Comparison of ENCODE assay signal across 17 cellular contexts in genomic region chr17:74612046-74612445, GRCh38. TPM values are rescaled to one million over a fixed set of nuclear protein-coding genes. Genes with fewer than 3 reads are reported as not detected.
A peak's percentile ranks its signal among the peaks of the same experiment; 100 is the strongest.
DNase-seq lines count a peak whose midpoint lies in the region; ATAC-seq and TF ChIP-seq lines count a peak whose summit lies in the region.
"Had no signal": no experiment of that assay in that cellular context is flagged by ENCODE, and none has a peak within 500 bp of the region (broad histone marks: within the 10 kb centered on the region; RNA-seq: fewer than 3 reads in every experiment).

No MANE protein-coding gene starts in this region.

- no peaks in the 10 kb centered on the region for H3K36me3 ChIP-seq in BLaER1
- no peaks in the 10 kb centered on the region for H3K36me3 ChIP-seq in left ventricle myocardium inferior

- H3K27me3 Mint-ChIP-seq in CD14-positive monocyte (ENCODE audit: low read depth in 3 of 3) (peaks cover 4 to 7% (median 6%) of the 10 kb centered on the region in 3 donors), immature natural killer cell (ENCODE audit: low read depth in 3 of 3) (peaks cover 2 to 5% (median 3%) of the 10 kb centered on the region in 3 donors)

- H3K27me3 ChIP-seq in BLaER1 (peaks cover 15% of the 10 kb centered on the region), left ventricle myocardium inferior (ENCODE audit: low read depth) (peaks cover 85% of the 10 kb centered on the region)

- H3K27ac ChIP-seq in BLaER1 (no peak overlapping the region), left ventricle myocardium inferior (replicated peaks) (no peak overlapping the region)

- no peak for DNase-seq in CD14-positive monocyte (ENCODE audit: low spot score)
- no peak for DNase-seq in immature natural killer cell
- DNase-seq in left ventricle myocardium inferior = no peak
- DNase-seq: Caco-2, DMS153, H9, HFFc6 had no signal

- H3K9me3 Mint-ChIP-seq in CD14-positive monocyte (peaks cover 0 to 10% (median 3%) of the 10 kb centered on the region in 7 donors), immature natural killer cell (no peaks in the 10 kb centered on the region)
- H3K9me3 Mint-ChIP-seq: CD8-positive, alpha-beta T cell had no signal

- H3K4me2 ChIP-seq in BLaER1 = peak overlapping the region; percentile 73
- H3K4me2 ChIP-seq: GM23338 had no signal

- no peak for ATAC-seq in GM18909 (IDR thresholded peaks at IDR 0.05; ENCODE audit: poor library complexity, unreplicated experiment)
- no peak for ATAC-seq in HG02759 (IDR thresholded peaks at IDR 0.05; ENCODE audit: unreplicated experiment)
- ATAC-seq: CD8-positive, alpha-beta T cell; GM23338; HCT116 had no signal

- H3K9me3 ChIP-seq in BLaER1 (peaks cover 9% of the 10 kb centered on the region), left ventricle myocardium inferior (replicated peaks) (no peaks in the 10 kb centered on the region)
- H3K9me3 ChIP-seq: Caco-2 had no signal

- peaks cover 67% of the 10 kb centered on the region for H3K4me1 Mint-ChIP-seq in CD14-positive monocyte
- H3K4me1 Mint-ChIP-seq in immature natural killer cell = peaks cover 25 to 28% of the 10 kb centered on the region in 2 donors
- H3K4me1 Mint-ChIP-seq: CD4-positive, CD25-positive, alpha-beta regulatory T cell; GM23338; H9 had no signal

- H3K36me3 Mint-ChIP-seq in CD14-positive monocyte (peaks cover 13 to 52% of the 10 kb centered on the region in 2 donors), immature natural killer cell (no peaks in the 10 kb centered on the region)
- H3K36me3 Mint-ChIP-seq: CD4-positive, CD25-positive, alpha-beta regulatory T cell; CD8-positive, alpha-beta T cell had no signal

- intact Hi-C loops in CD14-positive monocyte (cut with micrococcal nuclease) = loop anchor here in 1 of 2 donors (5.0 kb wide), 1 partner anchor 35 kb away; no protein-coding TSS in a partner anchor
- intact Hi-C loops in left ventricle myocardium inferior (cut with micrococcal nuclease) = no loop called here

- H4K20me1 ChIP-seq in BLaER1 = no peaks in the 10 kb centered on the region; the same call in 1 of the 2 replicates

- H3K9ac ChIP-seq in BLaER1 = no peak overlapping the region

- H3K27ac Mint-ChIP-seq in CD14-positive monocyte (peak overlapping the region in 6 of 7 donors; percentile 27 to 93 (median 86)), immature natural killer cell (peak overlapping the region in 1 of 6 donors; percentile 59)
- H3K27ac Mint-ChIP-seq: CD4-positive, CD25-positive, alpha-beta regulatory T cell; CD8-positive, alpha-beta T cell; GM23338; H9; HFFc6 had no signal

- no peak overlapping the region for H3K4me3 ChIP-seq in BLaER1
- no peak overlapping the region for H3K4me3 ChIP-seq in left ventricle myocardium inferior
- H3K4me3 ChIP-seq: GM23338 had no signal

- peaks cover 26% of the 10 kb centered on the region for H3K4me1 ChIP-seq in BLaER1
- no peaks in the 10 kb centered on the region for H3K4me1 ChIP-seq in left ventricle myocardium inferior
- H3K4me1 ChIP-seq: Caco-2 had no signal

- TF ChIP-seq CTCF in CD14-positive monocyte (IDR thresholded peaks at IDR 0.05) (no peak), left ventricle myocardium inferior (IDR thresholded peaks at IDR 0.05; ENCODE audit: borderline replicate concordance) (no peak)

- H3K4me3 Mint-ChIP-seq in CD14-positive monocyte = peak overlapping the region in 1 of 2 donors; percentile 11
- peak overlapping the region in 3 of 5 donors; percentile 5 to 55 (median 48) for H3K4me3 Mint-ChIP-seq in immature natural killer cell
- H3K4me3 Mint-ChIP-seq: CD4-positive, CD25-positive, alpha-beta regulatory T cell; CD8-positive, alpha-beta T cell; GM23338; H9; HFFc6 had no signal

RNA-seq across cellular contexts. Expression of gene CD300E, which starts 11.5 kb away (rescaled TPM):
- polyA plus RNA-seq in CD14-positive monocyte = 100 to 1,000 TPM in 1 of 2 donors, 10 to 100 TPM in 1; 65.0 to 122 TPM
- under 1 TPM in 2 of 3 donors, not detected in 1; 0.28 to 0.79 TPM for polyA plus RNA-seq in immature natural killer cell
- total RNA-seq in left ventricle myocardium inferior = 0.30 TPM
- total RNA-seq: A172; A673; Caco-2; CD4-positive, CD25-positive, alpha-beta regulatory T cell; GM23338; H4; H9; HFFc6 had no signal
- polyA plus RNA-seq: GM23338 had no signal

RNA-seq across cellular contexts. Expression of gene CD300LD, which starts 20.0 kb away (rescaled TPM):
- under 1 TPM; 0.41 to 0.50 TPM for polyA plus RNA-seq in CD14-positive monocyte
- polyA plus RNA-seq in immature natural killer cell = not detected
- not detected for total RNA-seq in left ventricle myocardium inferior
- total RNA-seq: A172; A673; Caco-2; CD4-positive, CD25-positive, alpha-beta regulatory T cell; CD8-positive, alpha-beta T cell; GM23338; H4; H9; HFFc6 had no signal
- polyA plus RNA-seq: CD4-positive, CD25-positive, alpha-beta regulatory T cell; GM23338 had no signal

RNA-seq across cellular contexts. Expression of gene CD300H, which starts 44.7 kb away (rescaled TPM):
- polyA plus RNA-seq in CD14-positive monocyte (100 to 1,000 TPM in 1 of 2 donors, 10 to 100 TPM in 1; 84.7 to 148 TPM), immature natural killer cell (1 to 10 TPM in 2 of 3 donors, not detected in 1; 3.2 to 6.4 TPM)
- not detected for total RNA-seq in left ventricle myocardium inferior
- total RNA-seq: A172; A673; Caco-2; CD4-positive, CD25-positive, alpha-beta regulatory T cell; CD8-positive, alpha-beta T cell; GM23338; H4; H9; HFFc6 had no signal
- polyA plus RNA-seq: GM23338 had no signal

Comparison
In these comparisons a context has a peak if more than half of its experiments do, and no peak if none do; other contexts are left out.
1. RNA of gene CD300E, which starts 11.5 kb away (polyA plus RNA-seq): 65.0 to 122 TPM in CD14-positive monocyte; 0.28 to 0.79 TPM in immature natural killer cell; every median in the first group is over 10 times any median in the second.
2. RNA of gene CD300H, which starts 44.7 kb away (polyA plus RNA-seq): 84.7 to 148 TPM in CD14-positive monocyte; 3.2 to 6.4 TPM in immature natural killer cell; every median in the first group is over 10 times any median in the second.